ENCODE assay signal across 11 cellular contexts in the genomic region with DNA sequence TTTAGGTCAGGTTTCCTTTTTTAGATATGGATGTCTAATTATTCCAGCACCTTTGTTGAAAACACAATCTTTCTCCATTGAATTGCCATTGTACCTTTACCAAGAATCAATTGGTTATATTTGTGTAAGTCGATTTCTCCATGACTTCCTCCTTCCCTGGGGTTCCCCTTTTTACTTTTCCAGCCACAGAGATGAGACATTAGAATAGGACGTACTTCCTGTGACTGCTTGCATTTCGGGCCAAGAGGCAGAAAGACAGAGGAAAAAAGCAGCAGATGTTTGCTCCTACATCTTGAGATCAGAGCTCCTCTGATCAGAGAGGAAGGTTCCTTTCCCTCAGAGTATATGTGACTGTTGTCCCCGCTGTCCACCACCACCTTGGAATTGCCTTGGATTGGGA.
DNase-seq lines count a peak whose midpoint lies in the region; ATAC-seq, FAIRE-seq and TF ChIP-seq lines count a peak whose summit lies in the region.
"Had no signal": no experiment of that assay in that cellular context is flagged by ENCODE, and none has a peak within 500 bp of the region (broad histone marks: within the 10 kb centered on the region; RNA-seq: fewer than 3 reads in every experiment).

No MANE protein-coding gene starts in this region.

- H3K9me1 ChIP-seq in K562 (ENCODE audit: control insufficient read depth, insufficient read depth, low read length) = no peaks in the 10 kb centered on the region

- 60% methylated on average over 2 of the region's 4 CpGs for WGBS in K562 (ENCODE audit: insufficient coverage, low coverage, missing lambda C conversion rate)

- H3K4me3 ChIP-seq in DND-41 (ENCODE audit: low read depth in 1 of 2, low read length in 2 of 2) = no peak overlapping the region
- H3K4me3 ChIP-seq in K562 = no peak overlapping the region

- no peaks in the 10 kb centered on the region for H3K27me3 Mint-ChIP-seq in nephron (ENCODE audit: low read depth)

- peaks cover 15% of the 10 kb centered on the region for H3K4me1 ChIP-seq in DND-41 (ENCODE audit: insufficient read depth, low read length)
- H3K4me1 ChIP-seq in K562 (replicated peaks in 1 of 2; ENCODE audit: control insufficient read depth in 2 of 2, insufficient read depth in 2 of 2, low read length in 2 of 2) = peaks cover 0 to 5% of the 10 kb centered on the region in 2 experiments; a peak in 2 of 5 replicates

- no peak overlapping the region for H3K4me3 Mint-ChIP-seq in nephron

- intact Hi-C loops in K562 (cut with micrococcal nuclease) = no loop called here

- H3K27me3 ChIP-seq in DND-41 (ENCODE audit: insufficient read depth, low read length, poor library complexity) = no peaks in the 10 kb centered on the region
- no peaks in the 10 kb centered on the region for H3K27me3 ChIP-seq in K562 (ENCODE audit: control insufficient read depth in 2 of 2, insufficient read depth in 2 of 2, low read length in 2 of 2)

- H3K36me3 Mint-ChIP-seq in nephron (ENCODE audit: low read depth) = no peaks in the 10 kb centered on the region

- H4K20me1 ChIP-seq in DND-41 (ENCODE audit: insufficient read depth, low read length) (no peaks in the 10 kb centered on the region; the same call in 1 of the 2 replicates), K562 (replicated peaks; ENCODE audit: control insufficient read depth, insufficient read depth, low read length) (no peaks in the 10 kb centered on the region)

- H3K79me2 ChIP-seq in DND-41 (ENCODE audit: insufficient read depth, low read length) (peaks cover 23% of the 10 kb centered on the region), K562 (ENCODE audit: control insufficient read depth, insufficient read depth, low read length) (no peaks in the 10 kb centered on the region)

- no peak overlapping the region for H3K4me2 ChIP-seq in DND-41 (ENCODE audit: insufficient read depth, low read length)
- no peak overlapping the region for H3K4me2 ChIP-seq in K562 (ENCODE audit: insufficient read depth, low read length)

- H3K9me3 ChIP-seq in DND-41 (ENCODE audit: insufficient read depth, low read length, severe bottlenecking) (no peaks in the 10 kb centered on the region), K562 (replicated peaks; ENCODE audit: control insufficient read depth, insufficient read depth, low read depth, low read length) (no peaks in the 10 kb centered on the region)

- H3K9me3 Mint-ChIP-seq in nephron = no peaks in the 10 kb centered on the region

- no TSS peak for BruUV-seq in K562 (replicated peaks; lab: Mats Ljungman, UMichigan)

- DNase-seq in DND-41 = no peak
- peak; percentile 85 to 90 for DNase-seq in Kasumi-1 (lab: John Stamatoyannopoulos, UW)
- no peak for DNase-seq in K562 (ENCODE audit: extremely low read depth in 1 of 4, low spot score in 3 of 4)
- no peak for DNase-seq in NCI-H1092 treated with DMSO at 0.1 percent for 48 hours (lab: John Stamatoyannopoulos, UW)
- no peak for DNase-seq in activated CD8-positive, alpha-beta memory T cell treated with anti-CD3 and anti-CD28 coated beads, Interleukin-2, amount 50 U/mL, for 48 hours
- DNase-seq in nucleus accumbens (lab: John Stamatoyannopoulos, UW) = no peak
- DNase-seq: activated naive CD4-positive, alpha-beta T cell treated with anti-CD3 and anti-CD28 coated beads, Interleukin-2, amount 50 U/mL, for 16 hours had no signal

- peak overlapping the region; percentile 31; the same call in 1 of the 2 replicates for H3K27ac ChIP-seq in DND-41 (ENCODE audit: low read length)
- H3K27ac ChIP-seq in K562 (ENCODE audit: extremely low read depth, low read depth, low read length) = no peak overlapping the region

- in situ Hi-C loops in K562 (cut with MboI) = no loop called here

- TF ChIP-seq EP300 in K562 (IDR thresholded peaks at IDR 0.05; ENCODE audit: low read length) = no peak

- no peaks in the 10 kb centered on the region for H3K36me3 ChIP-seq in DND-41 (ENCODE audit: insufficient read depth, low read length)
- no peaks in the 10 kb centered on the region for H3K36me3 ChIP-seq in K562 (ENCODE audit: control insufficient read depth, insufficient read depth, low read length)

- POLR2A ChIA-PET in K562 (lab: Yijun Ruan, JAX) = no interaction called here

- TF ChIP-seq CTCF in DND-41 (IDR thresholded peaks at IDR 0.05; ENCODE audit: borderline replicate concordance, extremely low read depth, low read length, poor library complexity, severe bottlenecking) = no peak
- no peak for TF ChIP-seq CTCF in K562 (IDR thresholded peaks at IDR 0.05 in 2 of 3, conservative IDR thresholded peaks at IDR 0.05 in 1 of 3; ENCODE audit: insufficient read depth in 2 of 3, low read depth in 1 of 3, low read length in 3 of 3)
- no peak for TF ChIP-seq CTCF in nephron (IDR thresholded peaks at IDR 0.05; ENCODE audit: unreplicated experiment in 3 of 3)

- CTCF ChIA-PET in K562 (lab: Yijun Ruan, JAX; ENCODE audit: low intra/inter-chr PET ratio) = no interaction called here

- H3K27ac Mint-ChIP-seq in nephron = peak overlapping the region in 2 of 3 experiments; percentile 3 to 63

- no peak for FAIRE-seq in K562 (lab: Jason Lieb, UNC)
- FAIRE-seq: islet of Langerhans had no signal

- H2AFZ ChIP-seq in DND-41 (ENCODE audit: low read depth, low read length) = no peak overlapping the region
- H2AFZ ChIP-seq in K562 (ENCODE audit: low read depth, low read length) = 0 out of 2 replicates have a peak overlapping the region, but pooled peaks have one; percentile 9

- no peak for TF ChIP-seq POLR2A in K562 (conservative IDR thresholded peaks at IDR 0.05)

- peak; percentile 54; the same call in 2 of the 3 replicates for ATAC-seq in DND-41 (ENCODE audit: insufficient read depth, low read depth)
- no peak for ATAC-seq in K562
- ATAC-seq in HG02870 (IDR thresholded peaks at IDR 0.05; ENCODE audit: unreplicated experiment) = no peak
- ATAC-seq: Panc1 had no signal

- no peak for TF ChIP-seq RAD21 in K562 (CRISPR knock-in tag; conservative IDR thresholded peaks at IDR 0.05 in 1 of 2, IDR thresholded peaks at IDR 0.05 in 1 of 2)

- H3K9ac ChIP-seq in DND-41 (ENCODE audit: low read depth, low read length) = no peak overlapping the region
- H3K9ac ChIP-seq in K562 (ENCODE audit: insufficient read depth in 1 of 2, low read depth in 2 of 2, low read length in 2 of 2) = no peak overlapping the region

- H3K4me1 Mint-ChIP-seq in nephron = peaks cover 31% of the 10 kb centered on the region

TF ChIP-seq in K562, 482 proteins besides CTCF, POLR2A, EP300 and RAD21:
- TF ChIP-seq NR2F6 (CRISPR knock-in tag; IDR thresholded peaks at IDR 0.05) = no peak
- TF ChIP-seq, protein P1, sequence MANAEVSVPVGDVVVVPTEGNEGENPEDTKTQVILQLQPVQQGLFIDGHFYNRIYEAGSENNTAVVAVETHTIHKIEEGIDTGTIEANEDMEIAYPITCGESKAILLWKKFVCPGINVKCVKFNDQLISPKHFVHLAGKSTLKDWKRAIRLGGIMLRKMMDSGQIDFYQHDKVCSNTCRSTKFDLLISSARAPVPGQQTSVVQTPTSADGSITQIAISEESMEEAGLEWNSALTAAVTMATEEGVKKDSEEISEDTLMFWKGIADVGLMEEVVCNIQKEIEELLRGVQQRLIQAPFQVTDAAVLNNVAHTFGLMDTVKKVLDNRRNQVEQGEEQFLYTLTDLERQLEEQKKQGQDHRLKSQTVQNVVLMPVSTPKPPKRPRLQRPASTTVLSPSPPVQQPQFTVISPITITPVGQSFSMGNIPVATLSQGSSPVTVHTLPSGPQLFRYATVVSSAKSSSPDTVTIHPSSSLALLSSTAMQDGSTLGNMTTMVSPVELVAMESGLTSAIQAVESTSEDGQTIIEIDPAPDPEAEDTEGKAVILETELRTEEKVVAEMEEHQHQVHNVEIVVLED (CRISPR knock-in tag; IDR thresholded peaks at IDR 0.05) = no peak
- peak; percentile 92 for TF ChIP-seq SPI1 (IDR thresholded peaks at IDR 0.05; ENCODE audit: borderline replicate concordance, low read depth, low read length)

Comparison
In these comparisons a context has a peak if more than half of its experiments do, and no peak if none do; other contexts are left out.
1. DNase-seq: peak in Kasumi-1 (2 of 2); none in DND-41 (single experiment), K562 (0 of 4), NCI-H1092 treated with DMSO at 0.1 percent for 48 hours (single experiment), activated CD8-positive, alpha-beta memory T cell treated with anti-CD3 and anti-CD28 coated beads, Interleukin-2, amount 50 U/mL, for 48 hours (single experiment) and nucleus accumbens (0 of 56).